In genomic region chr17:1573932-1574696, GRCh38 we compare ENCODE assay signal across 8 cellular contexts. TPM values are rescaled to one million over a fixed set of nuclear protein-coding genes. Genes with fewer than 3 reads are reported as not detected.
DNase-seq lines count a peak whose midpoint lies in the region; ATAC-seq and TF ChIP-seq lines count a peak whose summit lies in the region.

No MANE protein-coding gene starts in this region.

- WGBS in HUES64: 46% methylated on average over 18 of the region's 19 CpGs
- WGBS in trophoblast cell (ENCODE audit: extremely low coverage, insufficient coverage, insufficient read length): no CpG with 5 or more reads among the region's 19 CpGs
- 22 to 23% methylated on average over 19 of the region's 19 CpGs for WGBS in aorta, 2 donors

- H3K4me2 ChIP-seq in trophoblast cell (ENCODE audit: low read length): no peak overlapping the region

- H3K4me3 ChIP-seq in HUES64 (ENCODE audit: low read length) (no peak overlapping the region), trophoblast cell (ENCODE audit: low read depth, low read length) (no peak overlapping the region), aorta (ENCODE audit: low read length in 2 of 2) (no peak overlapping the region)

- H3K27me3 Mint-ChIP-seq in Calu3 (ENCODE audit: unreplicated experiment): no peaks in the 10 kb centered on the region
- H3K27me3 Mint-ChIP-seq in activated naive CD4-positive, alpha-beta T cell treated with anti-CD3 and anti-CD28 coated beads for 36 hours (ENCODE audit: low read depth): no peaks in the 10 kb centered on the region

- ATAC-seq in aorta (ENCODE audit: low FRiP score) (peak; percentile 86), HG03565 (IDR thresholded peaks at IDR 0.05; ENCODE audit: unreplicated experiment) (no peak)

- peak overlapping the region; percentile 51; the same call in 1 of the 2 replicates for H3K27ac ChIP-seq in HUES64 (ENCODE audit: low read depth, low read length)
- no peak overlapping the region for H3K27ac ChIP-seq in trophoblast cell (ENCODE audit: low read depth, low read length)
- H3K27ac ChIP-seq in aorta (ENCODE audit: low read depth in 1 of 2, low read length in 2 of 2): no peak overlapping the region

- peak overlapping the region; percentile 56 for H4K91ac ChIP-seq in trophoblast cell (ENCODE audit: low read depth, low read length)

- H3K4ac ChIP-seq in trophoblast cell (ENCODE audit: low read depth, low read length): no peak overlapping the region

- peak overlapping the region; percentile 12 for H2BK12ac ChIP-seq in trophoblast cell (ENCODE audit: low read length)

- no peak overlapping the region for H2AK5ac ChIP-seq in trophoblast cell (ENCODE audit: low read length)

- H3K4me1 ChIP-seq in HUES64 (ENCODE audit: insufficient read depth, low read length): peaks cover 19% of the 10 kb centered on the region
- peaks cover 15 to 19% of the 10 kb centered on the region in 2 experiments for H3K4me1 ChIP-seq in trophoblast cell (ENCODE audit: control insufficient read depth in 1 of 2, insufficient read depth in 2 of 2, low read length in 2 of 2)
- no peaks in the 10 kb centered on the region for H3K4me1 ChIP-seq in aorta (ENCODE audit: control insufficient read depth in 1 of 2, insufficient read depth in 2 of 2, low read length in 2 of 2)

- no peak overlapping the region for H3K4me3 Mint-ChIP-seq in Calu3 (ENCODE audit: low read depth, unreplicated experiment)
- H3K4me3 Mint-ChIP-seq in activated naive CD4-positive, alpha-beta T cell treated with anti-CD3 and anti-CD28 coated beads for 36 hours: no peak overlapping the region

- BruUV-seq in Calu3 (replicated peaks; lab: Mats Ljungman, UMichigan): no TSS peak

- peak; percentile 83 for TF ChIP-seq CTCF in Calu3 (IDR thresholded peaks at IDR 0.05; ENCODE audit: unreplicated experiment)

- intact Hi-C loops in Calu3 (cut with micrococcal nuclease; ENCODE audit: unreplicated experiment) (loop anchor here (1.0 kb wide), 1 partner anchor 56 kb away; no protein-coding TSS in a partner anchor), aorta (cut with DNase I) (loop anchor here (1.0 to 2.0 kb wide), 3 partner anchors 55 to 74 kb away; partner anchors contain the start of gene SLC43A2 (in 1 of the 2))
- intact Hi-C loops in activated naive CD4-positive, alpha-beta T cell treated with anti-CD3 and anti-CD28 coated beads for 36 hours (cut with micrococcal nuclease): loop anchor here (1.0 kb wide), 1 partner anchor 56 kb away; no protein-coding TSS in a partner anchor

- no peaks in the 10 kb centered on the region for H3K36me3 ChIP-seq in HUES64 (ENCODE audit: insufficient read depth, low read length)
- peaks cover 4 to 20% of the 10 kb centered on the region in 2 experiments for H3K36me3 ChIP-seq in trophoblast cell (ENCODE audit: control insufficient read depth in 1 of 2, insufficient read depth in 2 of 2, low read length in 2 of 2)
- no peaks in the 10 kb centered on the region for H3K36me3 ChIP-seq in aorta (ENCODE audit: control insufficient read depth in 1 of 2, insufficient read depth in 2 of 2, low read length in 1 of 2)

- H3K9me3 ChIP-seq in HUES64 (ENCODE audit: insufficient read depth, low read depth, low read length) (no peaks in the 10 kb centered on the region), trophoblast cell (ENCODE audit: insufficient read depth, low read depth, low read length) (peaks cover 2% of the 10 kb centered on the region), aorta (ENCODE audit: control insufficient read depth, low read length) (no peaks in the 10 kb centered on the region)

- H2BK120ac ChIP-seq in trophoblast cell (ENCODE audit: insufficient read depth, low read length, poor library complexity): no peak overlapping the region

- H4K8ac ChIP-seq in trophoblast cell (ENCODE audit: low read depth, low read length): no peak overlapping the region

- H3K14ac ChIP-seq in trophoblast cell (ENCODE audit: low read length): no peak overlapping the region

- no peaks in the 10 kb centered on the region for H3K9me3 Mint-ChIP-seq in Calu3 (ENCODE audit: low read depth, unreplicated experiment)
- no peaks in the 10 kb centered on the region for H3K9me3 Mint-ChIP-seq in activated naive CD4-positive, alpha-beta T cell treated with anti-CD3 and anti-CD28 coated beads for 36 hours

- H3K27me3 ChIP-seq in HUES64 (ENCODE audit: insufficient read depth, low read length) (no peaks in the 10 kb centered on the region), trophoblast cell (ENCODE audit: insufficient read depth, low read length) (no peaks in the 10 kb centered on the region), aorta (ENCODE audit: control insufficient read depth in 1 of 2, insufficient read depth in 2 of 2, low read length in 1 of 2) (no peaks in the 10 kb centered on the region)

- no peaks in the 10 kb centered on the region for H3K79me2 ChIP-seq in trophoblast cell (ENCODE audit: control insufficient read depth, insufficient read depth, low read length, poor library complexity)

- H3K9ac ChIP-seq in HUES64 (ENCODE audit: low read depth, low read length) (no peak overlapping the region), trophoblast cell (ENCODE audit: low read length) (no peak overlapping the region)

- H3K23ac ChIP-seq in trophoblast cell (ENCODE audit: low read length): no peak overlapping the region

- H3K79me1 ChIP-seq in trophoblast cell (ENCODE audit: low read length): peaks cover 16% of the 10 kb centered on the region

- no peak overlapping the region for H2AFZ ChIP-seq in trophoblast cell (ENCODE audit: insufficient read depth, low read length, poor library complexity)

- H2BK5ac ChIP-seq in trophoblast cell (ENCODE audit: low read depth, low read length, poor library complexity): no peak overlapping the region

- H4K12ac ChIP-seq in trophoblast cell (ENCODE audit: low read depth, low read length): no peak overlapping the region

- CTCF ChIA-PET in Calu3 (lab: Charles Lee): interaction anchor here (0.6 to 1.9 kb wide), 8 partner anchors 10 to 140 kb away, joined by 3 to 54 read pairs (median 4); partner anchors contain the start of genes RILP and SLC43A2
- CTCF ChIA-PET in activated naive CD4-positive, alpha-beta T cell treated with anti-CD3 and anti-CD28 coated beads for 36 hours (lab: Charles Lee): interaction anchor here (0.7 to 3.4 kb wide), 16 partner anchors 33 to 270 kb away, joined by 3 to 50 read pairs (median 4); partner anchors contain the start of gene SLC43A2

- H3K18ac ChIP-seq in trophoblast cell (ENCODE audit: low read length): no peak overlapping the region

- no peaks in the 10 kb centered on the region for H3K4me1 Mint-ChIP-seq in Calu3 (ENCODE audit: low read depth, unreplicated experiment)
- H3K4me1 Mint-ChIP-seq in activated naive CD4-positive, alpha-beta T cell treated with anti-CD3 and anti-CD28 coated beads for 36 hours (ENCODE audit: low read depth): no peaks in the 10 kb centered on the region

- DNase-seq in Calu3 (peak; percentile 89), SHP77 (lab: John Stamatoyannopoulos, UW) (peak; percentile 86 to 90), germinal center (ENCODE audit: low spot score) (peak; percentile 87), trophoblast cell (peak; percentile 67 to 90), aorta (peak; percentile 91 to 96)
- DNase-seq in activated naive CD4-positive, alpha-beta T cell treated with anti-CD3 and anti-CD28 coated beads for 36 hours: peak; percentile 69

- no peaks in the 10 kb centered on the region for H3K36me3 Mint-ChIP-seq in Calu3 (ENCODE audit: insufficient read depth, unreplicated experiment)
- H3K36me3 Mint-ChIP-seq in activated naive CD4-positive, alpha-beta T cell treated with anti-CD3 and anti-CD28 coated beads for 36 hours (ENCODE audit: low read depth): no peaks in the 10 kb centered on the region

- no peak overlapping the region for H3K27ac Mint-ChIP-seq in Calu3 (ENCODE audit: unreplicated experiment)
- H3K27ac Mint-ChIP-seq in activated naive CD4-positive, alpha-beta T cell treated with anti-CD3 and anti-CD28 coated beads for 36 hours: no peak overlapping the region

RNA-seq across cellular contexts. Expression of gene PITPNA, which starts 11.5 kb away (rescaled TPM):
- total RNA-seq in Calu3 (2022) (52.0 and 59.4 TPM in 2 replicates), aorta (10 to 100 TPM; 56.5 to 59.8 TPM)
- polyA plus RNA-seq in HUES64 (2013, experiment 1 of 2): 32.8 TPM
- 42.2 TPM for polyA plus RNA-seq in HUES64 (2013, experiment 2 of 2)
- total RNA-seq in activated naive CD4-positive, alpha-beta T cell treated with anti-CD3 and anti-CD28 coated beads for 36 hours: 10 to 100 TPM; 23.4 to 26.6 TPM
- polyA plus RNA-seq in trophoblast cell (2013): 132 and 135 TPM in 2 replicates
- polyA plus RNA-seq in aorta: 10 to 100 TPM; 27.2 to 32.2 TPM

RNA-seq across cellular contexts. Expression of gene SLC43A2, which starts 54.5 kb away (rescaled TPM):
- total RNA-seq in Calu3 (2022) (3.3 TPM in 2 replicates), aorta (10 to 100 TPM; 11.1 to 25.0 TPM)
- 11.9 TPM for polyA plus RNA-seq in HUES64 (2013, experiment 1 of 2)
- 10.9 TPM for polyA plus RNA-seq in HUES64 (2013, experiment 2 of 2)
- total RNA-seq in activated naive CD4-positive, alpha-beta T cell treated with anti-CD3 and anti-CD28 coated beads for 36 hours: under 1 TPM; 0.12 to 0.14 TPM
- 96.8 and 110 TPM in 2 replicates for polyA plus RNA-seq in trophoblast cell (2013)
- 1 to 10 TPM; 2.1 to 8.1 TPM for polyA plus RNA-seq in aorta

RNA-seq across cellular contexts. Expression of gene INPP5K, which starts 57.7 kb away (rescaled TPM):
- total RNA-seq in Calu3 (2022) (15.4 and 18.7 TPM in 2 replicates), aorta (10 to 100 TPM; 35.7 to 40.7 TPM)
- polyA plus RNA-seq in HUES64 (2013, experiment 1 of 2): 14.2 TPM
- 15.9 TPM for polyA plus RNA-seq in HUES64 (2013, experiment 2 of 2)
- 10 to 100 TPM; 17.1 to 18.2 TPM for total RNA-seq in activated naive CD4-positive, alpha-beta T cell treated with anti-CD3 and anti-CD28 coated beads for 36 hours
- polyA plus RNA-seq in trophoblast cell (2013): 22.0 and 24.5 TPM in 2 replicates
- polyA plus RNA-seq in aorta: 10 to 100 TPM; 13.5 to 51.3 TPM
